Comparison of ENCODE assay signal across 10 cellular contexts in the genomic region with DNA sequence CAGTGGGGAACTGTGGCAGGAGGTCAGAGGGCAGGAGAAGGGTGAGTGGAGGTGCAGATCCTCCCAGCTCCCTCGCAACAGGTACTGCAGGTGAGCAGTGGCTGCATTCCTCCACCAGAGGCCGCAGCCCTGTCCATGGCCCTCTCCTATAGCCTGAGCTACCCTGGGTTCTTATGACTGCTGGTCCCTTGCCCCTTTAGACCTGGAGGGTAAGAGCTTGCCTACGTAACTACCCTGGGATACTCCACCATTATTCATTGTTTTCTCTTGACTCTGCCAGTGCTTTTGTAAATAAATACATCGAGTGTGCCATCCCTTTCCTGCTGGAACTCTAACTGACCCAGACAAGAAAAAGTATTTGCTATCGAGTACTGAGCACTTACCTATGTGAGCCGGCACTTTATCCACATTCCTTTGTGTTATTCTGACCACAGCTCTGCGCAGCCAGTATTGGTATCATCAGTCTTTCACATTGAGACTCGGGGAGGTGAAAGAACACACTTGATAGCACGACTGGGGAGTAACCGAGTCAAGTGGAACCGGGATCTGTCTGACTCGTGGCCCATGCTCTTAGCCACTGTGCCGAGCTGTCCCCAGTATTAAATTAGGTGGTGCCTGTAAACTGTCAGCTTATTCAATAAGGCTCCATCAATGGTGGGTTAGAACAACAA. TPM values are rescaled to one million over a fixed set of nuclear protein-coding genes. Genes with fewer than 3 reads are reported as not detected.
DNase-seq lines count a peak whose midpoint lies in the region; ATAC-seq and TF ChIP-seq lines count a peak whose summit lies in the region.
"Had no signal": no experiment of that assay in that cellular context is flagged by ENCODE, and none has a peak within 500 bp of the region (broad histone marks: within the 10 kb centered on the region; RNA-seq: fewer than 3 reads in every experiment).

No MANE protein-coding gene starts in this region.

- H3K4me3 ChIP-seq in choroid plexus epithelial cell (ENCODE audit: low read depth, low read length), result no peak overlapping the region
- H3K4me3 ChIP-seq: left ventricle myocardium inferior had no signal

- peak overlapping the region; percentile 44 for H3K4me3 Mint-ChIP-seq in natural killer cell treated with Interleukin-12 subunit alpha and Interleukin-12 subunit beta and Interleukin-15 and Interleukin-18, amount 100 ng/mL, for 72 hours

- TF ChIP-seq CTCF in choroid plexus epithelial cell (conservative IDR thresholded peaks at IDR 0.05; ENCODE audit: low read depth, low read length), result peak; percentile 13

- peaks cover 35 to 36% of the 10 kb centered on the region in 2 donors for H3K4me1 Mint-ChIP-seq in natural killer cell treated with Interleukin-12 subunit alpha and Interleukin-12 subunit beta and Interleukin-15 and Interleukin-18, amount 100 ng/mL, for 72 hours (ENCODE audit: low read depth in 2 of 2)

- DNase-seq in A172 (ENCODE audit: low spot score) (peak; percentile 6), HT1080 (ENCODE audit: low read depth) (peak; percentile 23), choroid plexus epithelial cell (ENCODE audit: low read depth) (peak; percentile 48), hepatic stellate cell (ENCODE audit: low spot score) (no peak), NCI-H2107 (lab: John Stamatoyannopoulos, UW) (no peak)
- no peak for DNase-seq in natural killer cell treated with Interleukin-12 subunit alpha and Interleukin-12 subunit beta and Interleukin-15 and Interleukin-18, amount 100 ng/mL, for 72 hours (ENCODE audit: low spot score)
- DNase-seq: left ventricle myocardium inferior, NCI-H146 had no signal

- H3K9me3 Mint-ChIP-seq in natural killer cell treated with Interleukin-12 subunit alpha and Interleukin-12 subunit beta and Interleukin-15 and Interleukin-18, amount 100 ng/mL, for 72 hours, result no peaks in the 10 kb centered on the region

- ATAC-seq in natural killer cell treated with Interleukin-12 subunit alpha and Interleukin-12 subunit beta and Interleukin-15 and Interleukin-18, amount 100 ng/mL, for 72 hours, result no peak
- ATAC-seq in HG02970 (IDR thresholded peaks at IDR 0.05; ENCODE audit: low FRiP score, unreplicated experiment), result no peak
- ATAC-seq in HG03521 (IDR thresholded peaks at IDR 0.05; ENCODE audit: unreplicated experiment), result no peak

- H3K27me3 Mint-ChIP-seq in natural killer cell treated with Interleukin-12 subunit alpha and Interleukin-12 subunit beta and Interleukin-15 and Interleukin-18, amount 100 ng/mL, for 72 hours, result peaks cover 43 to 82% of the 10 kb centered on the region in 2 donors

- no peaks in the 10 kb centered on the region for H3K36me3 Mint-ChIP-seq in natural killer cell treated with Interleukin-12 subunit alpha and Interleukin-12 subunit beta and Interleukin-15 and Interleukin-18, amount 100 ng/mL, for 72 hours

- peak overlapping the region in 1 of 2 donors; percentile 8 for H3K27ac Mint-ChIP-seq in natural killer cell treated with Interleukin-12 subunit alpha and Interleukin-12 subunit beta and Interleukin-15 and Interleukin-18, amount 100 ng/mL, for 72 hours

RNA-seq across cellular contexts. Expression of a gene that starts 38.5 kb away (rescaled TPM):
- total RNA-seq in A172 (2014; rRNA removed; shearing (Covaris generic)), result 5.7 and 5.8 TPM in 2 replicates
- 32.5 and 34.9 TPM in 2 replicates for total RNA-seq in HT1080 (2014; rRNA removed; shearing (Covaris generic))
- polyA plus RNA-seq in HT1080 (2015; cell fraction: cytosol; rRNA removed), result 20.4 and 23.1 TPM in 2 replicates
- polyA plus RNA-seq in HT1080 (2015; cell fraction: nucleus; rRNA removed), result 62.2 and 66.5 TPM in 2 replicates
- under 1 TPM; 0.55 to 0.73 TPM for total RNA-seq in natural killer cell treated with Interleukin-12 subunit alpha and Interleukin-12 subunit beta and Interleukin-15 and Interleukin-18, amount 100 ng/mL, for 72 hours

Comparison
In these comparisons a context has a peak if more than half of its experiments do, and no peak if none do; other contexts are left out.
1. DNase-seq: peak in A172 (single experiment), HT1080 (single experiment) and choroid plexus epithelial cell (single experiment); none in natural killer cell treated with Interleukin-12 subunit alpha and Interleukin-12 subunit beta and Interleukin-15 and Interleukin-18, amount 100 ng/mL, for 72 hours (single experiment), hepatic stellate cell (single experiment) and NCI-H2107 (single experiment).